11 cellular contexts compared by ENCODE assay signal in the genomic region with DNA sequence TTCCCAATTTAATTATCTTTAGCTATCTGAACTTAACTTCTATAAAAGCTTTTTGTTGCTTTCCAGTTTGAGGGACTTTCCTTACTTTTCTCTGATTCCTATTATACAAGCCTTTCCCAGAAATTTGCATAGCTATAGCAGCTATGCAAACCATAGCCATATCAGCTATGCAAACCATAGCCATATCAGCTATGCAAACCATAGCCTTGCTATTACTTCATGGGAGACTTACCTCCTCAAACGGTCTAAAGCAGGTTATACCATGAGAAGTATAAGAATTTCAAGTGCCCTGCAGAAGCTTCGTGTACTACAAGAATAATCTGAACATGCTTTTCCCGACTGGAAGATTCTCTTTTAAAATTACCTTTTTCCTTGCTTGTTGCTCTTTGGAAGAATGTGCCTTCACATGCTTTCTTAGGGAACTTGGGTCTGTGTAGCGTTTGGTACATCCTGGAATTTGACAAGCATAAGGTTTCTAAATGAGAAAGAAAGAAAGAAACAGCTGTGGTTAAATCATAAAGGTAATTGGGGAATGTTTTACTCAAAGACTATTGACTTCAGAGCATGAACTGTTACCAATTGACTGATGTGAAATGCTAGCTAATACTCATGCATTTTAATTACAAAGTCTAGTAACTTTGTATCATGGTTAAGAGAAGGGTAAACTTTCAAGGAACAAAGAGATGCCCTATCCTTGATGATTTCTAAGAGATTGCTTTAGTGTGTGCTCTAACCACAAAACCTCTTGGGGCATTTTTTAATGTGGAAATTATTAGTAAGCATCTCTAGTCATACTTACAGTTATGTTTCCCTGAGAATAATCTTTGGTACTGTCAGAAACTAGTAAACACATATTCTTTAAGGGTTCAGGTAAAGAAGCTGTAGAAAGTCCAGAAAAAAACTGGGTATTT.
DNase-seq lines count a peak whose midpoint lies in the region; ATAC-seq and TF ChIP-seq lines count a peak whose summit lies in the region.
"Had no signal": no experiment of that assay in that cellular context is flagged by ENCODE, and none has a peak within 500 bp of the region (broad histone marks: within the 10 kb centered on the region; RNA-seq: fewer than 3 reads in every experiment).

No MANE protein-coding gene starts in this region.

- TF ChIP-seq CTCF in nephron progenitor cell (IDR thresholded peaks at IDR 0.05) (no peak), psoas muscle (IDR thresholded peaks at IDR 0.05) (no peak), RWPE1 (conservative IDR thresholded peaks at IDR 0.05; ENCODE audit: low read depth) (no peak)

- H3K4me1 Mint-ChIP-seq in nephron progenitor cell: peaks cover 47% of the 10 kb centered on the region

- no peak overlapping the region for H3K4me3 Mint-ChIP-seq in nephron progenitor cell

- H3K4me3 ChIP-seq in adipocyte (ENCODE audit: low read length) (no peak overlapping the region), psoas muscle (no peak overlapping the region)
- H3K4me3 ChIP-seq: prostate gland had no signal

- CTCF ChIA-PET in RWPE1 (lab: Yijun Ruan, JAX): interaction anchor here (0.6 kb wide), 1 partner anchor 22 kb away, joined by 3 read pairs; no protein-coding TSS in a partner anchor

- peaks cover 16% of the 10 kb centered on the region for H3K4me1 ChIP-seq in adipocyte (ENCODE audit: control insufficient read depth, insufficient read depth, low read length)
- H3K4me1 ChIP-seq in psoas muscle: no peaks in the 10 kb centered on the region
- H3K4me1 ChIP-seq: prostate gland had no signal

- H3K9me3 ChIP-seq in adipocyte (ENCODE audit: control insufficient read depth, low read length) (no peaks in the 10 kb centered on the region), psoas muscle (no peaks in the 10 kb centered on the region)
- H3K9me3 ChIP-seq: prostate gland had no signal

- peaks cover 23% of the 10 kb centered on the region for H3K36me3 ChIP-seq in adipocyte (ENCODE audit: control insufficient read depth, insufficient read depth, low read length, severe bottlenecking)
- peaks cover 0 to 7% of the 10 kb centered on the region in 2 donors for H3K36me3 ChIP-seq in psoas muscle (ENCODE audit: insufficient read depth in 1 of 2, low read depth in 1 of 2)
- H3K36me3 ChIP-seq: prostate gland had no signal

- H3K27me3 ChIP-seq in adipocyte (replicated peaks; ENCODE audit: control insufficient read depth, insufficient read depth, low read length) (no peaks in the 10 kb centered on the region), psoas muscle (ENCODE audit: insufficient read depth in 3 of 3, low read length in 2 of 3) (no peaks in the 10 kb centered on the region)

- POLR2A ChIA-PET in RWPE1 (lab: Yijun Ruan, JAX; ENCODE audit: low non-redundant PET): no interaction called here

- ATAC-seq in HG03039 (IDR thresholded peaks at IDR 0.05; ENCODE audit: unreplicated experiment) (peak; percentile 51), psoas muscle (no peak)

- H3K9me3 Mint-ChIP-seq in nephron progenitor cell: no peaks in the 10 kb centered on the region

- DNase-seq in COLO829 (ENCODE audit: low spot score) (peak; percentile 68), adipocyte (ENCODE audit: low read depth) (peak; percentile 68), nephron progenitor cell (no peak), psoas muscle (no peak), DMS53 treated with DMSO at 0.1 percent for 48 hours (lab: John Stamatoyannopoulos, UW; ENCODE audit: unreplicated experiment) (no peak), cerebellar cortex (ENCODE audit: low spot score) (no peak), RWPE1 (ENCODE audit: low spot score) (no peak)
- DNase-seq: MV-4-11, NCI-H510A had no signal

- 55 to 60% (median 58%) methylated on average over 4 of the region's 4 CpGs for WGBS in psoas muscle, 3 donors

- H3K27ac ChIP-seq in psoas muscle (no peak overlapping the region), RWPE1 (no peak overlapping the region)
- H3K27ac ChIP-seq: prostate gland had no signal

- no peaks in the 10 kb centered on the region for H3K36me3 Mint-ChIP-seq in nephron progenitor cell (ENCODE audit: low read depth)

- intact Hi-C loops in psoas muscle (cut with DNase I): no loop called here

- H3K27me3 Mint-ChIP-seq in nephron progenitor cell (ENCODE audit: low read depth, poor library complexity): peaks cover 6% of the 10 kb centered on the region

- peak overlapping the region; percentile 30 for H3K9ac ChIP-seq in adipocyte (ENCODE audit: low read length)

- peak overlapping the region; percentile 41 for H3K27ac Mint-ChIP-seq in nephron progenitor cell

Comparison
In these comparisons a context has a peak if more than half of its experiments do, and no peak if none do; other contexts are left out.
1. DNase-seq: peak in COLO829 (single experiment) and adipocyte (single experiment); none in nephron progenitor cell (single experiment), psoas muscle (0 of 2), DMS53 treated with DMSO at 0.1 percent for 48 hours (single experiment), cerebellar cortex (single experiment) and RWPE1 (single experiment).